Comparison of ENCODE assay signal across 1 cellular context in the genomic region with DNA sequence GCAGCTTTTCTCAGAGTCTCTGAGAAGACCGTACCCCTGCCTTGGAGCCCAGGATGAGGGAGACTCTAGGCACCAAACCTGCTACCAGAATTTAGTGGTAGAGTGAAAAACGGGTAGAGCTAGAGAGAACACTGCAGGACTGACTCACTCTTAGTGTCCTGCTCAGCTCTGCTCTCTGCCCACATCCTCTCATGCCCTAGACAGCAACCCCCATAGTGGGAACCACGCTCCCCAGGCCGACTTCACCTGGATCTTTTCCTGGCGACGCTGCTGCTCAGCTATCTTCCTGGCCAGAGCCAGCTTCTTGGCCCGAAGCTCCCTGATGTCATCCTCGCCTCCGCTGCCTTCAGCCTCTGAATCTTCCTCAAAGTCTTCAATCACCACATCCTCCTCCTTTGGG.
TF ChIP-seq lines count a peak whose summit lies in the region.

No MANE protein-coding gene starts in this region.

TF ChIP-seq in SK-N-SH, 30 proteins besides CTCF, POLR2A, EP300 and RAD21:
- TF ChIP-seq EZH2phosphoT487 (IDR thresholded peaks at IDR 0.05; ENCODE audit: borderline replicate concordance, low read depth) (no peak), TEAD4 (IDR thresholded peaks at IDR 0.05; ENCODE audit: borderline replicate concordance, insufficient read depth) (no peak), FOXM1 (IDR thresholded peaks at IDR 0.05; ENCODE audit: low read depth) (no peak), FOSL2 (IDR thresholded peaks at IDR 0.05; ENCODE audit: borderline replicate concordance, low read depth) (no peak), MEF2A (IDR thresholded peaks at IDR 0.05; ENCODE audit: borderline replicate concordance, low read depth) (no peak)
- TF ChIP-seq, protein P1, sequence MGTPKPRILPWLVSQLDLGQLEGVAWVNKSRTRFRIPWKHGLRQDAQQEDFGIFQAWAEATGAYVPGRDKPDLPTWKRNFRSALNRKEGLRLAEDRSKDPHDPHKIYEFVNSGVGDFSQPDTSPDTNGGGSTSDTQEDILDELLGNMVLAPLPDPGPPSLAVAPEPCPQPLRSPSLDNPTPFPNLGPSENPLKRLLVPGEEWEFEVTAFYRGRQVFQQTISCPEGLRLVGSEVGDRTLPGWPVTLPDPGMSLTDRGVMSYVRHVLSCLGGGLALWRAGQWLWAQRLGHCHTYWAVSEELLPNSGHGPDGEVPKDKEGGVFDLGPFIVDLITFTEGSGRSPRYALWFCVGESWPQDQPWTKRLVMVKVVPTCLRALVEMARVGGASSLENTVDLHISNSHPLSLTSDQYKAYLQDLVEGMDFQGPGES (IDR thresholded peaks at IDR 0.05; ENCODE audit: low read depth, low read length) = no peak
